Comparison of ENCODE assay signal across 17 cellular contexts in genomic region chr2:159270744-159271379, GRCh38. TPM values are rescaled to one million over a fixed set of nuclear protein-coding genes. Genes with fewer than 3 reads are reported as not detected.
A peak's percentile ranks its signal among the peaks of the same experiment; 100 is the strongest.
DNase-seq lines count a peak whose midpoint lies in the region; FAIRE-seq and TF ChIP-seq lines count a peak whose summit lies in the region.
"Had no signal": no experiment of that assay in that cellular context is flagged by ENCODE, and none has a peak within 500 bp of the region (broad histone marks: within the 10 kb centered on the region; RNA-seq: fewer than 3 reads in every experiment).

No MANE protein-coding gene starts in this region.

- no peak overlapping the region for H3K18ac ChIP-seq in mesenchymal stem cell (ENCODE audit: low read depth in 1 of 2, low read length in 2 of 2)

- H3K27ac ChIP-seq in hepatocyte, result peak overlapping the region; percentile 61
- H3K27ac ChIP-seq in smooth muscle cell (ENCODE audit: low read depth), result peak overlapping the region; percentile 39
- H3K27ac ChIP-seq in mesenchymal stem cell (ENCODE audit: low read length, poor library complexity, severe bottlenecking), result no peak overlapping the region
- H3K27ac ChIP-seq: GM23248 had no signal

- peaks cover 8% of the 10 kb centered on the region for H3K4me1 ChIP-seq in hepatocyte (ENCODE audit: insufficient read depth)
- H3K4me1 ChIP-seq in smooth muscle cell (ENCODE audit: low read depth), result peaks cover 10% of the 10 kb centered on the region
- no peaks in the 10 kb centered on the region for H3K4me1 ChIP-seq in mesenchymal stem cell (ENCODE audit: control insufficient read depth, insufficient read depth, low read depth, low read length)

- H3K14ac ChIP-seq in mesenchymal stem cell (ENCODE audit: low read length in 2 of 2), result no peak overlapping the region

- no peak overlapping the region for H3K4ac ChIP-seq in mesenchymal stem cell (ENCODE audit: low read depth in 1 of 2, low read length in 2 of 2)

- no peak overlapping the region for H2BK12ac ChIP-seq in mesenchymal stem cell (ENCODE audit: low read length in 2 of 2)

- no peak overlapping the region for H4K91ac ChIP-seq in mesenchymal stem cell (ENCODE audit: low read length)

- H3K23ac ChIP-seq in mesenchymal stem cell (ENCODE audit: low read length in 2 of 2), result no peak overlapping the region

- no peak for FAIRE-seq in bronchial epithelial cell (lab: Jason Lieb, UNC)
- FAIRE-seq: GM12891, GM18507, H1 had no signal

- no peaks in the 10 kb centered on the region for H3K27me3 ChIP-seq in bronchial epithelial cell (ENCODE audit: control insufficient read depth, insufficient read depth, low read length)
- no peaks in the 10 kb centered on the region for H3K27me3 ChIP-seq in hepatocyte
- H3K27me3 ChIP-seq in smooth muscle cell (ENCODE audit: low read depth), result no peaks in the 10 kb centered on the region
- H3K27me3 ChIP-seq in mesenchymal stem cell (ENCODE audit: control insufficient read depth in 1 of 2, insufficient read depth in 1 of 2, low read length in 2 of 2), result no peaks in the 10 kb centered on the region

- no peak overlapping the region for H2BK15ac ChIP-seq in mesenchymal stem cell (ENCODE audit: low read depth, poor library complexity, severe bottlenecking)

- WGBS in hepatocyte (ENCODE audit: low lambda C conversion rate, missing lambda C conversion rate), result 96% methylated on average over 4 of the region's 4 CpGs
- 91% methylated on average over 4 of the region's 4 CpGs for WGBS in smooth muscle cell (ENCODE audit: low lambda C conversion rate)
- WGBS in mesenchymal stem cell, result 96% methylated on average over 3 of the region's 4 CpGs

- H3K79me1 ChIP-seq in mesenchymal stem cell (replicated peaks; ENCODE audit: low read length, poor library complexity, severe bottlenecking), result peaks cover 5% of the 10 kb centered on the region

- no peak overlapping the region for H2BK120ac ChIP-seq in mesenchymal stem cell (ENCODE audit: low read depth, low read length)

- H2AFZ ChIP-seq in hepatocyte (no peak overlapping the region), smooth muscle cell (ENCODE audit: low read depth) (no peak overlapping the region), mesenchymal stem cell (ENCODE audit: low read depth, low read length) (no peak overlapping the region)
- H2AFZ ChIP-seq: GM23248 had no signal

- H2BK5ac ChIP-seq in mesenchymal stem cell (ENCODE audit: low read depth, low read length, poor library complexity, severe bottlenecking), result no peak overlapping the region

- H3F3A ChIP-seq in smooth muscle cell (ENCODE audit: low read depth), result no peaks in the 10 kb centered on the region

- no peaks in the 10 kb centered on the region for H3K9me3 ChIP-seq in hepatocyte (ENCODE audit: low read depth)
- H3K9me3 ChIP-seq in smooth muscle cell (replicated peaks; ENCODE audit: low read depth), result no peaks in the 10 kb centered on the region
- no peaks in the 10 kb centered on the region for H3K9me3 ChIP-seq in mesenchymal stem cell (ENCODE audit: control insufficient read depth, low read length)

- H3K4me3 ChIP-seq in bronchial epithelial cell (ENCODE audit: low read depth, low read length) (no peak overlapping the region), hepatocyte (no peak overlapping the region), smooth muscle cell (no peak overlapping the region), mesenchymal stem cell (ENCODE audit: insufficient read depth in 1 of 2, low read depth in 1 of 2, low read length in 2 of 2) (no peak overlapping the region)
- H3K4me3 ChIP-seq: GM23248 had no signal

- H4K20me1 ChIP-seq in hepatocyte (ENCODE audit: insufficient read depth, poor library complexity, severe bottlenecking), result no peaks in the 10 kb centered on the region
- H4K20me1 ChIP-seq in smooth muscle cell (ENCODE audit: low read depth), result no peaks in the 10 kb centered on the region

- H3K36me3 ChIP-seq in bronchial epithelial cell (ENCODE audit: control insufficient read depth, insufficient read depth, low read length) (peaks cover 2% of the 10 kb centered on the region), hepatocyte (replicated peaks; ENCODE audit: insufficient read depth, low read depth) (no peaks in the 10 kb centered on the region), smooth muscle cell (ENCODE audit: low read depth) (no peaks in the 10 kb centered on the region), mesenchymal stem cell (ENCODE audit: control insufficient read depth in 1 of 2, insufficient read depth in 2 of 2, low read depth in 1 of 2, low read length in 2 of 2) (peaks cover 2 to 15% of the 10 kb centered on the region in 2 experiments)

- H3K79me2 ChIP-seq in hepatocyte (peaks cover 13% of the 10 kb centered on the region), smooth muscle cell (ENCODE audit: low read depth) (no peaks in the 10 kb centered on the region)

- TF ChIP-seq CTCF in bronchial epithelial cell (IDR thresholded peaks at IDR 0.05; ENCODE audit: insufficient read depth, low read length, severe bottlenecking), result no peak
- TF ChIP-seq CTCF in hepatocyte (IDR thresholded peaks at IDR 0.05; ENCODE audit: poor library complexity), result no peak
- TF ChIP-seq CTCF in smooth muscle cell (IDR thresholded peaks at IDR 0.05; ENCODE audit: borderline replicate concordance, insufficient read depth, poor library complexity, severe bottlenecking), result no peak

- peak; percentile 52 for DNase-seq in bronchial epithelial cell (ENCODE audit: low read depth)
- no peak for DNase-seq in hepatocyte (ENCODE audit: low spot score)
- DNase-seq in smooth muscle cell (lab: John Stamatoyannopoulos, UW; ENCODE audit: unreplicated experiment), result no peak
- DNase-seq in HCEC 1CT, result no peak
- DNase-seq in COLO829 (ENCODE audit: low spot score), result no peak
- DNase-seq in mesenchymal stem cell, result no peak
- DNase-seq: C1 segment of cervical spinal cord; Calu3; CD4-positive, alpha-beta memory T cell; DMS53; DMS79 treated with DMSO at 0.1 percent for 48 hours; GF-D8; GM23248; H7 had no signal

- no peak overlapping the region for H4K8ac ChIP-seq in mesenchymal stem cell (ENCODE audit: low read length)

- no peak overlapping the region for H2AK5ac ChIP-seq in mesenchymal stem cell (ENCODE audit: low read length, severe bottlenecking)

- H3K4me2 ChIP-seq in hepatocyte, result no peak overlapping the region
- H3K4me2 ChIP-seq in smooth muscle cell, result no peak overlapping the region
- H3K4me2 ChIP-seq in mesenchymal stem cell (ENCODE audit: low read length, poor library complexity, severe bottlenecking), result no peak overlapping the region

- H3K9me2 ChIP-seq in hepatocyte (replicated peaks; ENCODE audit: insufficient read depth), result no peaks in the 10 kb centered on the region

- H3K9ac ChIP-seq in smooth muscle cell (ENCODE audit: low read depth), result no peak overlapping the region
- no peak overlapping the region for H3K9ac ChIP-seq in mesenchymal stem cell (ENCODE audit: low read length)
- H3K9ac ChIP-seq: GM23248 had no signal

RNA-seq across cellular contexts. Expression of gene WDSUB1, which starts 15.6 kb away (rescaled TPM):
- total RNA-seq in bronchial epithelial cell (16.1 and 21.0 TPM in 2 replicates), hepatocyte (11.7 and 17.7 TPM in 2 replicates), smooth muscle cell (4.3 and 4.6 TPM in 2 replicates)
- polyA plus RNA-seq in hepatocyte (18.6 and 22.3 TPM in 2 replicates), smooth muscle cell (3.6 and 6.3 TPM in 2 replicates)
- polyA plus RNA-seq in mesenchymal stem cell (2013, experiment 1 of 2), result 3.4 TPM
- 4.4 TPM for polyA plus RNA-seq in mesenchymal stem cell (2013, experiment 2 of 2)
